In the genomic region with DNA sequence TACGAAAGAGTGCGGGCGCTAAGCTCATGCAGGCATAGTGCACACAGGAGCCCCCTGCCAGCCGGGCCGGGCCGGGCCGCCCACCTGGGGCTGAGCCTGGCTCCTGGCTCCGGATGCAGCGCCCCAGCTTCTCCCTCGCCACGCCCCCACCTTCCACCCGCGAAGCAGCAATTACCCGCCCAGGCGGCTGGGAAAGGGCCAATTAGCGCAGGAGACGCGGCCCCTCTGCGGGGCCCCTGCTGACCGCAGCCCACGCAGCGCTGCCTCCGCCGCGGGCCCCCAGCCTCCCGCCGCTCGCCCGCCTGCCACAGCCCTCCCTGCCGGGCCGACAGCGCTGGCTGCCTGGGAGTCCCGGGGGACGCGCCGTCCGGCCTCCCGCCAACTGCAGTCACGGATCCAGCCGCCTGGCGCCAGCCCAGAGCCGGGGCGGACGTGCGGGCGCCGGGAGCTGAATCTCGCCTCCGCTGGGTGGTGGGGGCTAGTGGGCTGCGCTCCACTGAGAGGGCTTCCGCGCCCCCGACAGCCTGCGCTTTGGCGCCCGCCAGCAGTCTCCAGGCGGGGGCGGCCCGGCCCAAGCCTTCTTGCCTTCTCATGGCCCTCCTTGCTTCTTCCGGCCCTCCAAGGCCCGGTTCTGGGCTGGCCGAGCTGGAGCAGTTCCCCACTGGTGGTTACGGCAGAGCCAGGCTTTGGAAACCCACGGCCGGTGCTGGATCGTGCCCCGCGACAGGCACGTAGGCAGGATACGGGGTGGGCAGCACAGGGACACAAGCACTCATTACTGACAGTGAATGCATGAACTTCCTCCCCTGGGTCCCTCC, we compare ENCODE assay signal across 8 cellular contexts. TPM values are rescaled to one million over a fixed set of nuclear protein-coding genes. Genes with fewer than 3 reads are reported as not detected.
A peak's percentile ranks its signal among the peaks of the same experiment; 100 is the strongest.
DNase-seq lines count a peak whose midpoint lies in the region; ATAC-seq lines count a peak whose summit lies in the region.

No MANE protein-coding gene starts in this region.

- H3K27ac ChIP-seq in ACC112 (ENCODE audit: low read depth, low read length), result no peak overlapping the region

- H3K27me3 ChIP-seq in ACC112 (ENCODE audit: insufficient read depth, low read length) (no peaks in the 10 kb centered on the region), endocrine pancreas (ENCODE audit: control insufficient read depth, insufficient read depth, low read length) (no peaks in the 10 kb centered on the region)

- DNase-seq in NCI-H1930 (lab: John Stamatoyannopoulos, UW) (peak; percentile 15 to 26), mesenteric fat pad (ENCODE audit: low spot score) (peak; percentile 93)
- DNase-seq in activated CD8-positive, alpha-beta memory T cell treated with anti-CD3 and anti-CD28 coated beads for 4 hours (ENCODE audit: low read depth in 2 of 2), result peak; percentile 33 to 49
- DNase-seq in stimulated activated CD8-positive, alpha-beta memory T cell treated with anti-CD3 and anti-CD28 coated beads, Interleukin-15, amount 100 ng/mL, for 1 hour (ENCODE audit: low read depth), result peak; percentile 30

- H3K4me1 ChIP-seq in ACC112 (ENCODE audit: control insufficient read depth, insufficient read depth, low read length, unreplicated experiment), result no peaks in the 10 kb centered on the region
- no peaks in the 10 kb centered on the region for H3K4me1 ChIP-seq in endocrine pancreas (ENCODE audit: control insufficient read depth, insufficient read depth, low read length)

- H3K36me3 ChIP-seq in ACC112 (ENCODE audit: insufficient read depth, low read length), result no peaks in the 10 kb centered on the region
- H3K36me3 ChIP-seq in endocrine pancreas (ENCODE audit: control insufficient read depth, insufficient read depth, low read length), result no peaks in the 10 kb centered on the region

- ATAC-seq in GM18909 (IDR thresholded peaks at IDR 0.05; ENCODE audit: poor library complexity, unreplicated experiment) (peak; percentile 49), GM18519 (IDR thresholded peaks at IDR 0.05; ENCODE audit: low FRiP score, unreplicated experiment) (no peak)

- no peaks in the 10 kb centered on the region for H3K79me2 ChIP-seq in ACC112 (ENCODE audit: control insufficient read depth, insufficient read depth, low read length, unreplicated experiment)

- H3K4me3 ChIP-seq in ACC112 (ENCODE audit: low read depth, low read length) (peak overlapping the region; percentile 72), endocrine pancreas (ENCODE audit: control insufficient read depth, insufficient read depth, low read length) (no peak overlapping the region)

- H3K9ac ChIP-seq in endocrine pancreas (ENCODE audit: control insufficient read depth, insufficient read depth, low read length), result peak overlapping the region; percentile 65

- peak overlapping the region; percentile 84 for H2AFZ ChIP-seq in ACC112 (ENCODE audit: low read length, unreplicated experiment)

- H3K9me3 ChIP-seq in endocrine pancreas (ENCODE audit: control insufficient read depth, low read length), result no peaks in the 10 kb centered on the region

RNA-seq across cellular contexts. Expression of gene CBFB, which starts 14.9 kb away (rescaled TPM):
- 48.7 TPM for total RNA-seq in mesenteric fat pad

RNA-seq across cellular contexts. Expression of gene CES4A, which starts 25.6 kb away (rescaled TPM):
- total RNA-seq in mesenteric fat pad, result 12.5 TPM

RNA-seq across cellular contexts. Expression of gene CES3, which starts 53.0 kb away (rescaled TPM):
- total RNA-seq in mesenteric fat pad, result 0.55 TPM

Comparison
In these comparisons a context has a peak if more than half of its experiments do, and no peak if none do; other contexts are left out.
1. DNase-seq: peak in every context shown above with its lines; median percentile 93 in mesenteric fat pad; 41 in activated CD8-positive, alpha-beta memory T cell treated with anti-CD3 and anti-CD28 coated beads for 4 hours; 30 in stimulated activated CD8-positive, alpha-beta memory T cell treated with anti-CD3 and anti-CD28 coated beads, Interleukin-15, amount 100 ng/mL, for 1 hour; 20 in NCI-H1930.